7 cellular contexts compared by ENCODE assay signal in the genomic region with DNA sequence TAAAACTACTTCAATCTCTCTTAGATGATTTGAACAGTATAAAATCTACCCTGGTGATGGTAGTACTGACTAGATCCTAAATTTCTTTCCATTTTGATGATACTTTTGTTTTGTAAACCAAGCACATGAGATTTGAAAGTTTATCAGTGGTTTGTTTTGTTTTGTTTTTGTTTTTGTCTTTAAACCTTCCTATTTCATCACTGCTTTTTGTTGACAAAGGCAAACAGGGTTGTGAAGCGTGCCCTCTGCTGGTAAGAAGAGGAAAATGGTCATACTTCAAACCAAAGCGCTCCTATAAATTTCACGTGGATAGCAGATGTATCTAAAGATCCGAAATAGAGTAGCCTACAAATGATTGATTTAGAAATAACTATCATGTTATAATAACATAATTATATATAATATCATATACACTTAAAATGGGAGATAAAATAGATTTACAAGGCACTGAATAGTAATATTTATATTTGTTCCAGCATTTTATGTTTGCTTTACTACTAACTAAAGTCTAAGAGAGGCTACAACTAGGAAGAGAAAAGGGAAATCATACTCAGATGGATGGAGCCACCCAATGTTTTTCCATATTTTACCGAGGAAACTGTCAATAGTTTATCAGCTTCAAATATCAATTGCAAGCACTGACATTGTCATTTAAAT.
DNase-seq lines count a peak whose midpoint lies in the region; ATAC-seq and TF ChIP-seq lines count a peak whose summit lies in the region.

No MANE protein-coding gene starts in this region.

- peak; percentile 73 for ATAC-seq in GM18867 (IDR thresholded peaks at IDR 0.05; ENCODE audit: unreplicated experiment)

- no peaks in the 10 kb centered on the region for H4K20me1 ChIP-seq in SK-N-SH (ENCODE audit: insufficient read depth)

- no peak overlapping the region for H2AFZ ChIP-seq in SK-N-SH (ENCODE audit: low read depth)

- H3K9me3 ChIP-seq in SK-N-SH = no peaks in the 10 kb centered on the region

- H3K4me3 ChIP-seq in HL-60 (replicated peaks; ENCODE audit: insufficient read depth, low read length) = no peak overlapping the region
- no peak overlapping the region; a peak in 1 of 4 replicates for H3K4me3 ChIP-seq in SK-N-SH (ENCODE audit: low read depth in 2 of 2, low read length in 1 of 2)

- DNase-seq in DMS114 treated with DMSO at 0.1 percent for 48 hours (lab: John Stamatoyannopoulos, UW; ENCODE audit: unreplicated experiment) (peak; percentile 67), HL-60 (ENCODE audit: low read depth in 1 of 2, low spot score in 1 of 2) (peak; percentile 7 to 19), SK-N-SH (peak; percentile 49), fibroblast of peridontal ligament (ENCODE audit: extremely low read depth) (peak; percentile 21), renal cortical epithelial cell (ENCODE audit: low read depth) (peak; percentile 38), COR-L47 (lab: John Stamatoyannopoulos, UW) (no peak)

- TF ChIP-seq RAD21 in SK-N-SH (IDR thresholded peaks at IDR 0.05; ENCODE audit: low read length) = peak; percentile 51

- peak; percentile 66 for TF ChIP-seq CTCF in HL-60 (IDR thresholded peaks at IDR 0.05; ENCODE audit: insufficient read depth, low read length)
- peak; percentile 85 for TF ChIP-seq CTCF in SK-N-SH (IDR thresholded peaks at IDR 0.05)

- 0% methylated on average over 5 of the region's 5 CpGs for WGBS in SK-N-SH (ENCODE audit: low lambda C conversion rate)

- H3K36me3 ChIP-seq in SK-N-SH (replicated peaks in 1 of 2; ENCODE audit: control insufficient read depth in 1 of 2, insufficient read depth in 2 of 2, low read length in 1 of 2) = no peaks in the 10 kb centered on the region

- POLR2A ChIA-PET in SK-N-SH (lab: Yijun Ruan, JAX) = no interaction called here

- H3K4me2 ChIP-seq in SK-N-SH = no peak overlapping the region

- H3K9me2 ChIP-seq in SK-N-SH = no peaks in the 10 kb centered on the region

- H3K4me1 ChIP-seq in SK-N-SH (ENCODE audit: control insufficient read depth in 1 of 2, insufficient read depth in 2 of 2, low read depth in 1 of 2, low read length in 1 of 2) = no peaks in the 10 kb centered on the region

- H3K27me3 ChIP-seq in HL-60 (ENCODE audit: insufficient read depth, poor library complexity, severe bottlenecking) (peaks cover 5% of the 10 kb centered on the region), SK-N-SH (ENCODE audit: insufficient read depth) (no peaks in the 10 kb centered on the region)

- H3K27ac ChIP-seq in HL-60 (replicated peaks) (no peak overlapping the region), SK-N-SH (ENCODE audit: low read depth in 2 of 2, low read length in 1 of 2) (no peak overlapping the region)

- H3F3A ChIP-seq in SK-N-SH (replicated peaks; ENCODE audit: insufficient read depth) = no peaks in the 10 kb centered on the region

- H3K9ac ChIP-seq in SK-N-SH = no peak overlapping the region

- CTCF ChIA-PET in SK-N-SH (lab: Yijun Ruan, JAX) = interaction anchor here (0.6 to 3.1 kb wide), 6 partner anchors 11 to 1963 kb away, joined by 3 to 11 read pairs (median 4); no protein-coding TSS in a partner anchor

- no peaks in the 10 kb centered on the region for H3K79me2 ChIP-seq in SK-N-SH (ENCODE audit: insufficient read depth)

- no peak for TF ChIP-seq EP300 in SK-N-SH (IDR thresholded peaks at IDR 0.05; ENCODE audit: borderline replicate concordance in 1 of 2, low read depth in 1 of 2, low read length in 1 of 2)

TF ChIP-seq in SK-N-SH, 30 proteins besides CTCF, POLR2A, EP300 and RAD21:
- TF ChIP-seq CHD2 (IDR thresholded peaks at IDR 0.05; ENCODE audit: low read length, partially characterized antibody) = no peak
- no peak for TF ChIP-seq GATA2 (CRISPR knock-in tag; IDR thresholded peaks at IDR 0.05)
- no peak for TF ChIP-seq FOSL2 (IDR thresholded peaks at IDR 0.05; ENCODE audit: borderline replicate concordance, low read depth)
- TF ChIP-seq EZH2phosphoT487 (IDR thresholded peaks at IDR 0.05; ENCODE audit: borderline replicate concordance, low read depth) = no peak
- no peak for TF ChIP-seq YY1 (IDR thresholded peaks at IDR 0.05; ENCODE audit: low read depth)
- no peak for TF ChIP-seq ELF1 (IDR thresholded peaks at IDR 0.05)
- no peak for TF ChIP-seq FOXM1 (IDR thresholded peaks at IDR 0.05; ENCODE audit: low read depth)
- TF ChIP-seq SIN3A (IDR thresholded peaks at IDR 0.05; ENCODE audit: borderline replicate concordance, low read depth, low read length) = no peak
- TF ChIP-seq GABPA (IDR thresholded peaks at IDR 0.05; ENCODE audit: low read depth) = no peak
- TF ChIP-seq NFIC (IDR thresholded peaks at IDR 0.05; ENCODE audit: borderline replicate concordance) = no peak
- TF ChIP-seq RXRA (IDR thresholded peaks at IDR 0.05; ENCODE audit: borderline replicate concordance, low read depth) = no peak
- 0 out of 2 replicates have a peak, but pooled peaks have one; percentile 51 for TF ChIP-seq MXI1 (IDR thresholded peaks at IDR 0.05; ENCODE audit: low read depth, low read length)
- no peak for TF ChIP-seq NRF1 (IDR thresholded peaks at IDR 0.05; ENCODE audit: low read depth, low read length)
- TF ChIP-seq SMC3 (IDR thresholded peaks at IDR 0.05; ENCODE audit: low read depth, low read length) = peak; percentile 27; the same call in 1 of the 2 replicates
- TF ChIP-seq, protein P1, sequence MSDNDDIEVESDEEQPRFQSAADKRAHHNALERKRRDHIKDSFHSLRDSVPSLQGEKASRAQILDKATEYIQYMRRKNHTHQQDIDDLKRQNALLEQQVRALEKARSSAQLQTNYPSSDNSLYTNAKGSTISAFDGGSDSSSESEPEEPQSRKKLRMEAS (IDR thresholded peaks at IDR 0.05; ENCODE audit: low read depth) = 0 out of 2 replicates have a peak, but pooled peaks have one; percentile 43
- TF ChIP-seq, protein P2, sequence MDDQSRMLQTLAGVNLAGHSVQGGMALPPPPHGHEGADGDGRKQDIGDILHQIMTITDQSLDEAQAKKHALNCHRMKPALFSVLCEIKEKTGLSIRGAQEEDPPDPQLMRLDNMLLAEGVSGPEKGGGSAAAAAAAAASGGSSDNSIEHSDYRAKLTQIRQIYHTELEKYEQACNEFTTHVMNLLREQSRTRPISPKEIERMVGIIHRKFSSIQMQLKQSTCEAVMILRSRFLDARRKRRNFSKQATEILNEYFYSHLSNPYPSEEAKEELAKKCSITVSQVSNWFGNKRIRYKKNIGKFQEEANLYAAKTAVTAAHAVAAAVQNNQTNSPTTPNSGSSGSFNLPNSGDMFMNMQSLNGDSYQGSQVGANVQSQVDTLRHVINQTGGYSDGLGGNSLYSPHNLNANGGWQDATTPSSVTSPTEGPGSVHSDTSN (IDR thresholded peaks at IDR 0.05) = no peak
- no peak for TF ChIP-seq MEF2A (IDR thresholded peaks at IDR 0.05; ENCODE audit: borderline replicate concordance, low read depth)
- no peak for TF ChIP-seq FOXJ3 (CRISPR knock-in tag; IDR thresholded peaks at IDR 0.05)
